27 cellular contexts compared by ENCODE assay signal in genomic region chr3:171155122-171155700, GRCh38.
A peak's percentile ranks its signal among the peaks of the same experiment; 100 is the strongest.
DNase-seq lines count a peak whose midpoint lies in the region; ATAC-seq, FAIRE-seq and TF ChIP-seq lines count a peak whose summit lies in the region.
"Had no signal": no experiment of that assay in that cellular context is flagged by ENCODE, and none has a peak within 500 bp of the region (broad histone marks: within the 10 kb centered on the region; RNA-seq: fewer than 3 reads in every experiment).

No MANE protein-coding gene starts in this region.

- no peak overlapping the region for H3K4me3 ChIP-seq in astrocyte (ENCODE audit: insufficient read depth, low read depth, low read length)
- no peak overlapping the region for H3K4me3 ChIP-seq in spleen
- H3K4me3 ChIP-seq: body of pancreas, esophagus muscularis mucosa, gastrocnemius medialis, sigmoid colon, thoracic aorta had no signal

- no peak overlapping the region for H2AFZ ChIP-seq in astrocyte (ENCODE audit: low read depth, low read length)

- TF ChIP-seq CTCF in astrocyte (IDR thresholded peaks at IDR 0.05; ENCODE audit: insufficient read depth, low read depth, low read length) (no peak), spleen (IDR thresholded peaks at IDR 0.05 in 8 of 11, conservative IDR thresholded peaks at IDR 0.05 in 3 of 11) (no peak)

- ATAC-seq in activated naive CD4-positive, alpha-beta T cell treated with anti-CD3 and anti-CD28 coated beads, Interleukin-2, amount 50 U/mL, for 72 hours = no peak
- ATAC-seq in GM19328 (IDR thresholded peaks at IDR 0.05; ENCODE audit: unreplicated experiment) = no peak
- ATAC-seq: body of pancreas, gastrocnemius medialis, left cardiac atrium had no signal

- no peak for FAIRE-seq in astrocyte (lab: Jason Lieb, UNC)
- FAIRE-seq: GM12892, HTR-8/SVneo had no signal

- no peaks in the 10 kb centered on the region for H3K9me3 Mint-ChIP-seq in activated naive CD4-positive, alpha-beta T cell treated with anti-CD3 and anti-CD28 coated beads, Interleukin-2, amount 10 ng/mL, durations not matched to agents 7 days and 5 days
- no peaks in the 10 kb centered on the region for H3K9me3 Mint-ChIP-seq in activated naive CD4-positive, alpha-beta T cell treated with anti-CD3 and anti-CD28 coated beads, Interleukin-2, amount 50 U/mL, for 72 hours
- H3K9me3 Mint-ChIP-seq in astrocyte (ENCODE audit: unreplicated experiment) = no peaks in the 10 kb centered on the region
- H3K9me3 Mint-ChIP-seq: activated naive CD8-positive, alpha-beta T cell treated with anti-CD3 and anti-CD28 coated beads for 36 hours; CD8-positive, alpha-beta memory T cell had no signal

- H3K4me1 Mint-ChIP-seq in activated naive CD4-positive, alpha-beta T cell treated with anti-CD3 and anti-CD28 coated beads, Interleukin-2, amount 10 ng/mL, durations not matched to agents 7 days and 5 days = no peaks in the 10 kb centered on the region
- peaks cover 20% of the 10 kb centered on the region for H3K4me1 Mint-ChIP-seq in astrocyte (ENCODE audit: low read depth, unreplicated experiment)
- H3K4me1 Mint-ChIP-seq: activated naive CD8-positive, alpha-beta T cell treated with anti-CD3 and anti-CD28 coated beads for 36 hours had no signal

- no peaks in the 10 kb centered on the region for H3K9me3 ChIP-seq in astrocyte (ENCODE audit: insufficient read depth, low read depth, low read length)
- H3K9me3 ChIP-seq in spleen = no peaks in the 10 kb centered on the region
- H3K9me3 ChIP-seq: body of pancreas, esophagus muscularis mucosa, gastrocnemius medialis, sigmoid colon, thoracic aorta had no signal

- DNase-seq in activated naive CD4-positive, alpha-beta T cell treated with anti-CD3 and anti-CD28 coated beads, Interleukin-2, amount 10 ng/mL, durations not matched to agents 7 days and 5 days = no peak
- DNase-seq in activated naive CD4-positive, alpha-beta T cell treated with anti-CD3 and anti-CD28 coated beads, Interleukin-2, amount 50 U/mL, for 72 hours (ENCODE audit: low spot score in 2 of 2) = no peak
- no peak for DNase-seq in astrocyte (ENCODE audit: low read depth)
- peak; percentile 57 for DNase-seq in kidney glomerular epithelial cell (lab: John Stamatoyannopoulos, UW)
- peak in 1 of 49 donors; percentile 21 for DNase-seq in substantia nigra (lab: John Stamatoyannopoulos, UW)
- DNase-seq in spleen = no peak
- no peak for DNase-seq in NCI-H2029 (lab: John Stamatoyannopoulos, UW)
- DNase-seq: activated CD4-positive, alpha-beta T cell treated with anti-CD3 and anti-CD28 coated beads, Interleukin-2, amount 50 U/mL, for 1 hour; activated naive CD8-positive, alpha-beta T cell treated with anti-CD3 and anti-CD28 coated beads for 36 hours; AML-193; body of pancreas; CD8-positive, alpha-beta memory T cell; effector CD8-positive, alpha-beta T cell; gastrocnemius medialis; Kasumi-1; left cardiac atrium; midbrain; NCI-H1048; NCI-H2029 treated with DMSO at 0.1 percent for 48 hours; NCI-H345; sigmoid colon had no signal

- WGBS in spleen, 5 donors = 87 to 95% (median 93%) methylated on average over 4 of the region's 4 CpGs

- intact Hi-C loops in spleen (cut with DNase I; ENCODE audit: low total_unique reads) = no loop called here

- no peak overlapping the region for H3K27ac ChIP-seq in astrocyte (ENCODE audit: low read depth, low read length)
- peak overlapping the region; percentile 37 for H3K27ac ChIP-seq in substantia nigra (ENCODE audit: low read depth, low read length, poor library complexity, severe bottlenecking)
- no peak overlapping the region for H3K27ac ChIP-seq in spleen
- H3K27ac ChIP-seq: 22Rv1, body of pancreas, esophagus muscularis mucosa, gastrocnemius medialis, sigmoid colon, thoracic aorta had no signal

- H4K20me1 ChIP-seq in astrocyte (ENCODE audit: insufficient read depth, low read length) = no peaks in the 10 kb centered on the region

- no peak overlapping the region for H3K4me2 ChIP-seq in astrocyte (ENCODE audit: low read length)

- H3K27me3 ChIP-seq in astrocyte (ENCODE audit: insufficient read depth, low read length) (no peaks in the 10 kb centered on the region), spleen (replicated peaks in 1 of 7) (no peaks in the 10 kb centered on the region)
- H3K27me3 ChIP-seq: body of pancreas, esophagus muscularis mucosa, gastrocnemius medialis, sigmoid colon had no signal

- peaks cover 47% of the 10 kb centered on the region for H3K36me3 Mint-ChIP-seq in activated naive CD4-positive, alpha-beta T cell treated with anti-CD3 and anti-CD28 coated beads, Interleukin-2, amount 10 ng/mL, durations not matched to agents 7 days and 5 days
- H3K36me3 Mint-ChIP-seq in activated naive CD4-positive, alpha-beta T cell treated with anti-CD3 and anti-CD28 coated beads, Interleukin-2, amount 50 U/mL, for 72 hours = peaks cover 10 to 12% of the 10 kb centered on the region in 2 donors
- H3K36me3 Mint-ChIP-seq in astrocyte (ENCODE audit: low read depth, unreplicated experiment) = peaks cover 48% of the 10 kb centered on the region

- H3K79me2 ChIP-seq in astrocyte (ENCODE audit: insufficient read depth, low read length) = no peaks in the 10 kb centered on the region

- no peaks in the 10 kb centered on the region for H3K27me3 Mint-ChIP-seq in activated naive CD4-positive, alpha-beta T cell treated with anti-CD3 and anti-CD28 coated beads, Interleukin-2, amount 10 ng/mL, durations not matched to agents 7 days and 5 days
- no peaks in the 10 kb centered on the region for H3K27me3 Mint-ChIP-seq in astrocyte (ENCODE audit: low read depth, unreplicated experiment)
- H3K27me3 Mint-ChIP-seq: activated naive CD8-positive, alpha-beta T cell treated with anti-CD3 and anti-CD28 coated beads for 36 hours; CD8-positive, alpha-beta memory T cell had no signal

- H3K4me3 Mint-ChIP-seq in activated naive CD4-positive, alpha-beta T cell treated with anti-CD3 and anti-CD28 coated beads, Interleukin-2, amount 10 ng/mL, durations not matched to agents 7 days and 5 days = no peak overlapping the region
- H3K4me3 Mint-ChIP-seq in astrocyte (ENCODE audit: unreplicated experiment) = peak overlapping the region; percentile 18
- H3K4me3 Mint-ChIP-seq: activated naive CD8-positive, alpha-beta T cell treated with anti-CD3 and anti-CD28 coated beads for 36 hours; CD8-positive, alpha-beta memory T cell had no signal

- H3K9ac ChIP-seq in astrocyte (ENCODE audit: low read length) = no peak overlapping the region

- CTCF ChIA-PET in activated naive CD4-positive, alpha-beta T cell treated with anti-CD3 and anti-CD28 coated beads, Interleukin-2, amount 10 ng/mL, durations not matched to agents 7 days and 5 days (lab: Charles Lee) = interaction anchor here (0.6 to 1.0 kb wide), 3 partner anchors 9 to 620 kb away, joined by 3 to 5 read pairs (median 3); no protein-coding TSS in a partner anchor

- H3K36me3 ChIP-seq in astrocyte (ENCODE audit: insufficient read depth, low read length) (peaks cover 2% of the 10 kb centered on the region), spleen (peaks cover 0 to 44% (median 3%) of the 10 kb centered on the region in 6 donors)
- H3K36me3 ChIP-seq: thoracic aorta had no signal

- H3K4me1 ChIP-seq in astrocyte (ENCODE audit: insufficient read depth, low read length) (peaks cover 11% of the 10 kb centered on the region), spleen (no peaks in the 10 kb centered on the region)
- H3K4me1 ChIP-seq: body of pancreas, gastrocnemius medialis, sigmoid colon had no signal

- TF ChIP-seq POLR2A in spleen (IDR thresholded peaks at IDR 0.05) = no peak

- H3K27ac Mint-ChIP-seq in activated naive CD4-positive, alpha-beta T cell treated with anti-CD3 and anti-CD28 coated beads, Interleukin-2, amount 10 ng/mL, durations not matched to agents 7 days and 5 days = peak overlapping the region; percentile 30
- H3K27ac Mint-ChIP-seq in activated naive CD4-positive, alpha-beta T cell treated with anti-CD3 and anti-CD28 coated beads, Interleukin-2, amount 50 U/mL, for 72 hours = no peak overlapping the region
- H3K27ac Mint-ChIP-seq in astrocyte (ENCODE audit: unreplicated experiment) = no peak overlapping the region
- H3K27ac Mint-ChIP-seq: activated naive CD8-positive, alpha-beta T cell treated with anti-CD3 and anti-CD28 coated beads for 36 hours had no signal
